8 cellular contexts compared by ENCODE assay signal in the genomic region with DNA sequence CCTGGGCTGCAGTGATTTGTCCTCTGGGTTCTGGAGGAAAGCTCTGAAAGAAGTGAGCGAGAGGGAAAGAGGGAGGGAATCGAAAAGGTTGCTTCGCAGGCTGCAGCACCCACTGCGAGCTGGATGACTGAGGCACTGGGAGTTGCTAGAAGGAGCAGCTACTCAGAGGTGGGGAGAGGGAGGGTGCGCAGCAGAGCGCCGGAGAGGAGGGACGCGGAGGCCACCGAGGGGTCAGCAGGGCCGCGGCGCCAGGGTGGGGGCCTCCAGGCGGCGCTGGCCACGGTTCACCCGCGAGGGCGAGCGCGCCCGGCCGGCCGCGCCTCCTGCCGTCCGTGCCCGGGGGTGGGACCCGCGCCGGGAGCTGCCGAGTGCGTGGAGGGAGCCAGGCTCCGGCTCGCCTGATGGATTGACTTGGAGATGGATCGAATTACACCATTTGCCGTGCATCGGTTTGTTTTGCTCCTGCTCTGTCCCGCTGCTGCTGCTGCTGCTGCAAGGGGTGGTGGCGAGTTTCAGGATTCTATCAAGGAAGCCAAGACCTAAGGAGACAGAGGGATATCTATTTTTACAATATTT. TPM values are rescaled to one million over a fixed set of nuclear protein-coding genes. Genes with fewer than 3 reads are reported as not detected.
DNase-seq lines count a peak whose midpoint lies in the region; ATAC-seq, FAIRE-seq and TF ChIP-seq lines count a peak whose summit lies in the region.

SEMA6D (plus strand) TSS at position 470 of the 576 bp plus-strand sequence. CDS start 42,294 bp downstream, outside the sequence.

- POLR2A ChIA-PET in A549 (lab: Yijun Ruan, JAX): no interaction called here
- POLR2A ChIA-PET in PC-3 (lab: Charles Lee; ENCODE audit: unreplicated experiment): interaction anchor here (0.6 kb wide), 1 partner anchor 40 kb away, joined by 4 read pairs; no protein-coding TSS in a partner anchor

- peak; percentile 12 to 15 for DNase-seq in A549 (ENCODE audit: low read depth in 1 of 2, low spot score in 1 of 2)
- DNase-seq in HS-27A (ENCODE audit: low read depth): peak; percentile 23
- peak; percentile 73 for DNase-seq in PC-3
- no peak for DNase-seq in memory B cell (ENCODE audit: low spot score in 2 of 2)
- peak; percentile 84 to 86 for DNase-seq in thyroid gland
- no peak for DNase-seq in NK-92 (lab: John Stamatoyannopoulos, UW; ENCODE audit: unreplicated experiment)
- DNase-seq in stimulated activated CD8-positive, alpha-beta memory T cell treated with anti-CD3 and anti-CD28 coated beads, Interleukin-4, amount 100 ng/mL, for 48 hours: no peak

- H3K4me1 Mint-ChIP-seq in memory B cell: peaks cover 6% of the 10 kb centered on the region

- H3K4me2 ChIP-seq in A549: peak within 1 kb of the TSS; percentile 86
- peak within 1 kb of the TSS; percentile 93 for H3K4me2 ChIP-seq in PC-3 (ENCODE audit: low read length)

- H2AFZ ChIP-seq in PC-3 (ENCODE audit: low read length): peak within 1 kb of the TSS; percentile 88

- TF ChIP-seq CTCF in A549 (IDR thresholded peaks at IDR 0.05): no peak
- TF ChIP-seq CTCF in PC-3 (conservative IDR thresholded peaks at IDR 0.05; ENCODE audit: low read depth, low read length): peak; percentile 45; the same call in 1 of the 2 replicates
- TF ChIP-seq CTCF in thyroid gland (IDR thresholded peaks at IDR 0.05): peak in 5 of 6 experiments; percentile 17 to 62 (median 54)

- FAIRE-seq in A549 (lab: Jason Lieb, UNC): no peak

- no peak within 1 kb of the TSS for H3K27ac Mint-ChIP-seq in memory B cell

- H3K27me3 ChIP-seq in PC-3 (ENCODE audit: low read length) (no peaks in the 10 kb centered on the region), esophagus (ENCODE audit: control insufficient read depth in 1 of 2, insufficient read depth in 2 of 2, low read length in 2 of 2) (no peaks in the 10 kb centered on the region), thyroid gland (no peaks in the 10 kb centered on the region)

- WGBS in A549 (ENCODE audit: missing lambda C conversion rate): 1% methylated on average over 12 of the region's 40 CpGs
- 1 to 4% methylated on average over 30 to 40 of the region's 40 CpGs for WGBS in esophagus, 2 donors
- 0 to 1% methylated on average over 15 to 25 of the region's 40 CpGs for WGBS in thyroid gland, 2 donors

- no peak within 1 kb of the TSS for H3K9ac ChIP-seq in PC-3 (ENCODE audit: low read length)

- no peak for TF ChIP-seq RAD21 in A549 (conservative IDR thresholded peaks at IDR 0.05 in 1 of 2, IDR thresholded peaks at IDR 0.05 in 1 of 2)

- peaks cover 20% of the 10 kb centered on the region for H3K27me3 Mint-ChIP-seq in memory B cell

- peaks cover 2% of the 10 kb centered on the region for H3K9me3 Mint-ChIP-seq in memory B cell

- CTCF ChIA-PET in A549 (lab: Yijun Ruan, JAX): interaction anchor here (0.9 kb wide), 1 partner anchor 507 kb away, joined by 4 read pairs; no protein-coding TSS in a partner anchor
- CTCF ChIA-PET in PC-3 (lab: Charles Lee): interaction anchor here (0.6 to 0.9 kb wide), 4 partner anchors 95 to 494 kb away, joined by 3 to 7 read pairs (median 4); no protein-coding TSS in a partner anchor

- no peaks in the 10 kb centered on the region for H3K79me2 ChIP-seq in PC-3 (ENCODE audit: low read length)

- H3K4me1 ChIP-seq in A549 (no peaks in the 10 kb centered on the region), PC-3 (ENCODE audit: insufficient read depth, low read length) (peaks cover 9% of the 10 kb centered on the region; the same call in 1 of the 2 replicates), esophagus (ENCODE audit: control insufficient read depth in 2 of 2, insufficient read depth in 2 of 2, low read length in 1 of 2) (peaks cover 0 to 3% of the 10 kb centered on the region in 2 donors), thyroid gland (peaks cover 14 to 34% of the 10 kb centered on the region in 2 donors)

- H3K36me3 ChIP-seq in PC-3 (ENCODE audit: low read depth, low read length) (no peaks in the 10 kb centered on the region), esophagus (ENCODE audit: control insufficient read depth in 2 of 2, insufficient read depth in 2 of 2, low read length in 1 of 2) (no peaks in the 10 kb centered on the region), thyroid gland (no peaks in the 10 kb centered on the region)

- intact Hi-C loops in PC-3 (cut with micrococcal nuclease): loop anchor here (1.0 to 10.0 kb wide), 8 partner anchors 155 to 520 kb away; no protein-coding TSS in a partner anchor
- intact Hi-C loops in thyroid gland (cut with DNase I): loop anchor here (5.0 to 10.0 kb wide), 4 partner anchors 88 to 522 kb away; no protein-coding TSS in a partner anchor

- BruUV-seq in PC-3 (replicated peaks; lab: Mats Ljungman, UMichigan): no TSS peak

- H3K4me3 Mint-ChIP-seq in memory B cell: peak within 1 kb of the TSS; percentile 24

- H3K4me3 ChIP-seq in A549 (peak within 1 kb of the TSS; percentile 38; the same call in 2 of the 3 replicates), PC-3 (ENCODE audit: low read length) (peak within 1 kb of the TSS; percentile 82), esophagus (ENCODE audit: low read depth in 1 of 2, low read length in 2 of 2) (peak within 1 kb of the TSS; percentile 43 to 61), thyroid gland (replicated peaks in 1 of 3) (peak within 1 kb of the TSS; percentile 47 to 65 (median 57))

- H3K9me2 ChIP-seq in PC-3 (replicated peaks; ENCODE audit: low read length): no peaks in the 10 kb centered on the region

- H3K36me3 Mint-ChIP-seq in memory B cell: peaks cover 2% of the 10 kb centered on the region

- ATAC-seq in A549 (peak; percentile 63 to 83), PC-3 (peak; percentile 81), memory B cell (ENCODE audit: low read depth) (no peak)

- TF ChIP-seq EP300 in A549 (IDR thresholded peaks at IDR 0.05): no peak

- no peak within 1 kb of the TSS for H3K27ac ChIP-seq in A549
- H3K27ac ChIP-seq in PC-3 (ENCODE audit: low read length): no peak within 1 kb of the TSS
- H3K27ac ChIP-seq in esophagus (ENCODE audit: low read depth in 2 of 2, low read length in 1 of 2): peak within 1 kb of the TSS; percentile 50 to 62
- H3K27ac ChIP-seq in thyroid gland: peak within 1 kb of the TSS; percentile 81 to 95 (median 94)

- TF ChIP-seq POLR2A in A549 (IDR thresholded peaks at IDR 0.05; ENCODE audit: low read length) (no peak), thyroid gland (IDR thresholded peaks at IDR 0.05) (peak in 1 of 2 donors; percentile 77)

- no peaks in the 10 kb centered on the region for H4K20me1 ChIP-seq in PC-3 (ENCODE audit: low read length)

- H3K9me3 ChIP-seq in A549 (no peaks in the 10 kb centered on the region), PC-3 (ENCODE audit: low read length) (no peaks in the 10 kb centered on the region), esophagus (ENCODE audit: control insufficient read depth in 2 of 2, insufficient read depth in 1 of 2, low read depth in 1 of 2, low read length in 1 of 2) (peaks cover 0 to 3% of the 10 kb centered on the region in 2 donors), thyroid gland (no peaks in the 10 kb centered on the region)

- no peaks in the 10 kb centered on the region for H3F3A ChIP-seq in PC-3 (ENCODE audit: low read length, unreplicated experiment)

TF ChIP-seq in A549, 52 proteins besides CTCF, POLR2A, EP300 and RAD21:
- TF ChIP-seq MYC (IDR thresholded peaks at IDR 0.05; ENCODE audit: borderline replicate concordance, low read length) (no peak), JUN (IDR thresholded peaks at IDR 0.05) (no peak), SMC3 (IDR thresholded peaks at IDR 0.05) (0 out of 3 replicates have a peak, but pooled peaks have one; percentile 8), RCOR1 (IDR thresholded peaks at IDR 0.05; ENCODE audit: low read depth, low read length) (no peak), JUNB (IDR thresholded peaks at IDR 0.05) (no peak)

RNA-seq across cellular contexts. Expression of gene SEMA6D, which starts in this region (rescaled TPM):
- polyA plus RNA-seq in A549 (2011; rRNA removed) (not detected in 2 replicates), A549 (2017; fragmentation: RNase III; extraction: RNeasy Plus Mini Kit Qiagen cat#74134 plus additional on column Dnase treatment) (not detected in 3 replicates), esophagus (under 1 TPM; 0.31 to 0.40 TPM)
- polyA plus RNA-seq in A549 (2012; cell fraction: cytosol; rRNA removed): under 0.01 TPM in 1 of 2 replicates, not detected in the other
- polyA plus RNA-seq in A549 (2012; cell fraction: nucleus; rRNA removed): not detected in 2 replicates
- not detected in 2 replicates for polyA minus RNA-seq in A549 (2011; rRNA and poly(A)+ RNA removed)
- total RNA-seq in PC-3 (2014; rRNA removed) (0.52 and 0.91 TPM in 2 replicates), thyroid gland (10 to 100 TPM in 3 of 4 donors, 1 to 10 TPM in 1; 9.3 to 17.7 (median 14.3) TPM)

Comparison
In these comparisons a context has a peak if more than half of its experiments do, and no peak if none do; other contexts are left out.
1. Peak in DNase-seq, ATAC-seq, H3K4me3 ChIP-seq and H3K4me2 ChIP-seq in A549; RNA of the gene not detected or under 1 TPM.
2. Peak in DNase-seq, ATAC-seq, H3K4me3 ChIP-seq and H3K4me2 ChIP-seq in PC-3; RNA of the gene not detected or under 1 TPM.
3. DNase-seq: peak in HS-27A (single experiment) and thyroid gland (2 of 2); none in memory B cell (0 of 2), NK-92 (single experiment) and stimulated activated CD8-positive, alpha-beta memory T cell treated with anti-CD3 and anti-CD28 coated beads, Interleukin-4, amount 100 ng/mL, for 48 hours (single experiment).
4. H3K27ac ChIP-seq: peak in esophagus (2 of 2) and thyroid gland (3 of 3); none in A549 (0 of 2) and PC-3 (single experiment).
5. Peak in every context shown above with its lines, with median percentiles within 50 percentile points of each other: H3K4me3 ChIP-seq.